ENCODE assay signal across 27 cellular contexts in genomic region chr2:234802845-234803171, GRCh38.
A peak's percentile ranks its signal among the peaks of the same experiment; 100 is the strongest.
DNase-seq lines count a peak whose midpoint lies in the region; ATAC-seq, FAIRE-seq and TF ChIP-seq lines count a peak whose summit lies in the region.
"Had no signal": no experiment of that assay in that cellular context is flagged by ENCODE, and none has a peak within 500 bp of the region (broad histone marks: within the 10 kb centered on the region; RNA-seq: fewer than 3 reads in every experiment).

No MANE protein-coding gene starts in this region.

- TF ChIP-seq EP300 in HepG2 (IDR thresholded peaks at IDR 0.05; ENCODE audit: low read depth in 2 of 2, low read length in 2 of 2) (no peak), HepG2 (CRISPR knock-in tag; IDR thresholded peaks at IDR 0.05; ENCODE audit: borderline replicate concordance) (no peak)

- intact Hi-C loops in HepG2 (cut with micrococcal nuclease; ENCODE audit: unreplicated experiment) (no loop called here), right lobe of liver (cut with DNase I) (no loop called here), Right ventricle myocardium superior (cut with DNase I) (no loop called here)

- peaks cover 34% of the 10 kb centered on the region for H3K4me1 ChIP-seq in HepG2 (ENCODE audit: insufficient read depth, low read length)
- peaks cover 0 to 10% (median 2%) of the 10 kb centered on the region in 4 donors for H3K4me1 ChIP-seq in right lobe of liver
- H3K4me1 ChIP-seq in neural progenitor cell, result peaks cover 2% of the 10 kb centered on the region
- H3K4me1 ChIP-seq: A549, BE2C, BLaER1 had no signal

- WGBS in HepG2 (ENCODE audit: low lambda C conversion rate), result 90% methylated on average over 1 of the region's 1 CpG
- 80% methylated on average over 1 of the region's 1 CpG for WGBS in right lobe of liver (ENCODE audit: insufficient coverage, low coverage, low lambda C conversion rate, missing lambda C conversion rate)

- H3K4me3 Mint-ChIP-seq in neural progenitor cell, result no peak overlapping the region
- H3K4me3 Mint-ChIP-seq: CD14-positive monocyte; CD4-positive, alpha-beta memory T cell; CD4-positive, CD25-positive, alpha-beta regulatory T cell; CD8-positive, alpha-beta memory T cell had no signal

- no peak for TF ChIP-seq RAD21 in HepG2 (CRISPR knock-in tag; IDR thresholded peaks at IDR 0.05)

- DNase-seq in NCI-H748 (lab: John Stamatoyannopoulos, UW; ENCODE audit: unreplicated experiment), result peak; percentile 34
- DNase-seq in NCI-H748 treated with DMSO at 0.1 percent for 48 hours (lab: John Stamatoyannopoulos, UW), result no peak
- peak; percentile 16 for DNase-seq in HepG2 (ENCODE audit: low spot score)
- DNase-seq in right lobe of liver, result no peak
- no peak for DNase-seq in neural progenitor cell (ENCODE audit: low spot score)
- no peak for DNase-seq in Right ventricle myocardium superior
- DNase-seq: BE2C; C1 segment of cervical spinal cord; CD4-positive, alpha-beta memory T cell; CD4-positive, CD25-positive, alpha-beta regulatory T cell; CD8-positive, alpha-beta memory T cell; COR-L47; DMS 273 treated with DMSO at 0.1 percent for 48 hours; DMS153; DMS53; DMS79; DND-41; EL; GDM1 had no signal

- no peaks in the 10 kb centered on the region for H3K79me2 ChIP-seq in HepG2 (ENCODE audit: insufficient read depth, low read length)
- H3K79me2 ChIP-seq in neural progenitor cell (ENCODE audit: low read depth), result no peaks in the 10 kb centered on the region

- ATAC-seq in HepG2 (peak; percentile 61), right lobe of liver (peak in 3 of 4 donors; percentile 22 to 45 (median 39)), Right ventricle myocardium superior (ENCODE audit: poor library complexity) (no peak), GM19351 (IDR thresholded peaks at IDR 0.05; ENCODE audit: unreplicated experiment) (no peak)
- ATAC-seq: A549, GM12878 had no signal

- H3K9me3 Mint-ChIP-seq in neural progenitor cell, result peaks cover 15% of the 10 kb centered on the region

- peak; percentile 12 for FAIRE-seq in HepG2 (lab: Jason Lieb, UNC)
- FAIRE-seq: A549, GM12878, GM12892, GM18507 had no signal

- peaks cover 15% of the 10 kb centered on the region for H3K27me3 Mint-ChIP-seq in neural progenitor cell (ENCODE audit: insufficient read depth, low read depth)

- no peaks in the 10 kb centered on the region for H4K20me1 ChIP-seq in HepG2 (ENCODE audit: insufficient read depth, low read length)
- no peaks in the 10 kb centered on the region for H4K20me1 ChIP-seq in neural progenitor cell (ENCODE audit: low read depth)
- H4K20me1 ChIP-seq: BLaER1 had no signal

- peaks cover 10% of the 10 kb centered on the region for H3K4me1 Mint-ChIP-seq in neural progenitor cell
- H3K4me1 Mint-ChIP-seq: CD14-positive monocyte; CD4-positive, alpha-beta memory T cell; CD4-positive, CD25-positive, alpha-beta regulatory T cell; CD8-positive, alpha-beta memory T cell had no signal

- no peak overlapping the region for H3K4me3 ChIP-seq in HepG2 (replicated peaks in 1 of 3; ENCODE audit: insufficient read depth in 1 of 3, low read depth in 2 of 3, low read length in 3 of 3)
- H3K4me3 ChIP-seq in right lobe of liver, result no peak overlapping the region
- no peak overlapping the region for H3K4me3 ChIP-seq in neural progenitor cell
- H3K4me3 ChIP-seq: A549, BLaER1, GM12878 had no signal

- CTCF ChIA-PET in HepG2 (lab: Yijun Ruan, JAX; ENCODE audit: low intra/inter-chr PET ratio, low total read pairs), result no interaction called here

- TF ChIP-seq POLR2A in HepG2 (IDR thresholded peaks at IDR 0.05; ENCODE audit: insufficient read depth in 1 of 2, low read depth in 2 of 2, low read length in 2 of 2) (no peak), right lobe of liver (IDR thresholded peaks at IDR 0.05) (no peak)

- H3K9ac ChIP-seq in HepG2 (ENCODE audit: insufficient read depth, low read depth, low read length), result no peak overlapping the region
- H3K9ac ChIP-seq in neural progenitor cell, result no peak overlapping the region
- H3K9ac ChIP-seq: BLaER1 had no signal

- H3K4me2 ChIP-seq in HepG2 (ENCODE audit: low read depth, low read length) (no peak overlapping the region), neural progenitor cell (no peak overlapping the region)
- H3K4me2 ChIP-seq: A549, BLaER1 had no signal

- H2AFZ ChIP-seq in HepG2 (ENCODE audit: low read length) (no peak overlapping the region), neural progenitor cell (replicated peaks) (no peak overlapping the region)

- in situ Hi-C loops in HepG2 (cut with HindIII; ENCODE audit: extremely low pct_ligation_motif_present, low pct_unique_long_range_greater_than_20kb), result no loop called here

- TF ChIP-seq CTCF in HepG2 (CRISPR knock-in tag; IDR thresholded peaks at IDR 0.05) (no peak), right lobe of liver (IDR thresholded peaks at IDR 0.05) (no peak), neural progenitor cell (IDR thresholded peaks at IDR 0.05) (no peak)

- H3K27ac Mint-ChIP-seq in neural progenitor cell, result no peak overlapping the region
- H3K27ac Mint-ChIP-seq: CD4-positive, alpha-beta memory T cell; CD4-positive, CD25-positive, alpha-beta regulatory T cell; CD8-positive, alpha-beta memory T cell had no signal

- H3K27me3 ChIP-seq in HepG2 (ENCODE audit: control insufficient read depth in 1 of 2, insufficient read depth in 2 of 2, low read length in 2 of 2) (no peaks in the 10 kb centered on the region; a peak in 1 of 5 replicates), right lobe of liver (no peaks in the 10 kb centered on the region), neural progenitor cell (no peaks in the 10 kb centered on the region)
- H3K27me3 ChIP-seq: BE2C, BLaER1 had no signal

- H3K36me3 ChIP-seq in HepG2 (replicated peaks in 1 of 2; ENCODE audit: control insufficient read depth in 1 of 2, insufficient read depth in 2 of 2, low read length in 2 of 2) (no peaks in the 10 kb centered on the region), right lobe of liver (no peaks in the 10 kb centered on the region), neural progenitor cell (no peaks in the 10 kb centered on the region)
- H3K36me3 ChIP-seq: BE2C, BLaER1 had no signal

- no TSS peak for BruUV-seq in HepG2 (replicated peaks; lab: Mats Ljungman, UMichigan)

- H3F3A ChIP-seq in neural progenitor cell (ENCODE audit: low read depth), result no peaks in the 10 kb centered on the region

- peaks cover 2% of the 10 kb centered on the region for H3K36me3 Mint-ChIP-seq in neural progenitor cell
- H3K36me3 Mint-ChIP-seq: CD14-positive monocyte; CD4-positive, alpha-beta memory T cell; CD4-positive, CD25-positive, alpha-beta regulatory T cell; CD8-positive, alpha-beta memory T cell had no signal

- POLR2A ChIA-PET in HepG2 (lab: Yijun Ruan, JAX), result interaction anchor here (1.0 to 1.2 kb wide), 3 partner anchors 21 to 113 kb away, joined by 3 to 5 read pairs (median 3); no protein-coding TSS in a partner anchor

- H3K27ac ChIP-seq in HepG2 (ENCODE audit: extremely low read length, insufficient read depth, low read length) (peak overlapping the region; percentile 19), right lobe of liver (no peak overlapping the region), neural progenitor cell (no peak overlapping the region)
- H3K27ac ChIP-seq: 22Rv1, A549, BLaER1 had no signal

- H3K9me3 ChIP-seq in HepG2 (ENCODE audit: low read length) (peaks cover 10% of the 10 kb centered on the region; the same call in 1 of the 2 replicates), right lobe of liver (no peaks in the 10 kb centered on the region), neural progenitor cell (ENCODE audit: low read depth) (no peaks in the 10 kb centered on the region)
- H3K9me3 ChIP-seq: BE2C, BLaER1 had no signal

TF ChIP-seq in HepG2, 621 proteins besides CTCF, POLR2A, EP300 and RAD21 (continues in another document):
- TF ChIP-seq ZNF644 (CRISPR knock-in tag; IDR thresholded peaks at IDR 0.05; ENCODE audit: low read depth) (0 out of 2 replicates have a peak, but pooled peaks have one; percentile 57), ATAD3A (CRISPR knock-in tag; IDR thresholded peaks at IDR 0.05) (no peak), FOXO4 (CRISPR knock-in tag; conservative IDR thresholded peaks at IDR 0.05) (no peak)
- TF ChIP-seq, protein P1, sequence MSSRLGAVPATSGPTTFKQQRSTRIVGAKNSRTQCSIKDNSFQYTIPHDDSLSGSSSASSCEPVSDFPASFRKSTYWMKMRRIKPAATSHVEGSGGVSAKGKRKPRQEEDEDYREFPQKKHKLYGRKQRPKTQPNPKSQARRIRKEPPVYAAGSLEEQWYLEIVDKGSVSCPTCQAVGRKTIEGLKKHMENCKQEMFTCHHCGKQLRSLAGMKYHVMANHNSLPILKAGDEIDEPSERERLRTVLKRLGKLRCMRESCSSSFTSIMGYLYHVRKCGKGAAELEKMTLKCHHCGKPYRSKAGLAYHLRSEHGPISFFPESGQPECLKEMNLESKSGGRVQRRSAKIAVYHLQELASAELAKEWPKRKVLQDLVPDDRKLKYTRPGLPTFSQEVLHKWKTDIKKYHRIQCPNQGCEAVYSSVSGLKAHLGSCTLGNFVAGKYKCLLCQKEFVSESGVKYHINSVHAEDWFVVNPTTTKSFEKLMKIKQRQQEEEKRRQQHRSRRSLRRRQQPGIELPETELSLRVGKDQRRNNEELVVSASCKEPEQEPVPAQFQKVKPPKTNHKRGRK (CRISPR knock-in tag; IDR thresholded peaks at IDR 0.05), result 0 out of 2 replicates have a peak, but pooled peaks have one; percentile 53

Comparison
In these comparisons a context has a peak if more than half of its experiments do, and no peak if none do; other contexts are left out.
1. DNase-seq: peak in NCI-H748 (single experiment) and HepG2 (single experiment); none in NCI-H748 treated with DMSO at 0.1 percent for 48 hours (single experiment), right lobe of liver (0 of 3), neural progenitor cell (single experiment) and Right ventricle myocardium superior (single experiment).
2. ATAC-seq: peak in HepG2 (single experiment) and right lobe of liver (3 of 4); none in Right ventricle myocardium superior (single experiment) and GM19351 (single experiment).